8 cellular contexts compared by ENCODE assay signal in the genomic region with DNA sequence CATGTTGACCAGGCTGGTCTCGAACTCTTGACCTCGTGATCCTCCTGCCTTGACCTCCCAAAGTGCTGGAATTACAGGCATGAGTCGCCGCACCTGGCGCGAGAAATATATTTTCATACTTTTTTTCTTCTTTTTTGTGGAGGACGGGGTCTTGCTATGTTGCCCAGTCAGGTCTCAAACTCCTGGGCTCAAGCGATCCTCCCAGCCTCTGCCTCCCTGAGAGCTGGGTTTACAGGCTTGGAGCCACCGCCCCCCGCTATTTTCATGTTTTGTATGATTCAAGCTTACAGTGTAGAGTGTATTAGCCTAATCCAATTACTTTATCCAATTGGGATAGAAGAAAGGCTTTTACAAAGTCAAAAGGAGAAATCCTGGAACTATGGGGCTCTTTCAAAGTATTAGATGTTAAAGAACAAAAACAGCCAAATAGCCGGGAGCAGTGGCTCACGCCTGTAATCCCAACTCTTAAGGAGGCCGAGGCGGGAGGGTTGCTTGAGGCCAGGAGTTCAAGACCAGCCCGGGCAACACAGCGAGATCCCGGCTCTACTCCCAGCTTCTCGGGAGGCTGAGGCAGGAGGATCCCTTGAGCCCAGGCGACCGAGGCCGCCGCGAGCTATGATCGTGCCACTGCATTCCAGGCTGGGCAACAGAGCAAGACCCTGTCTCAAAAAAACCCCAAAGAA. TPM values are rescaled to one million over a fixed set of nuclear protein-coding genes. Genes with fewer than 3 reads are reported as not detected.
DNase-seq lines count a peak whose midpoint lies in the region; ATAC-seq and TF ChIP-seq lines count a peak whose summit lies in the region.

No MANE protein-coding gene starts in this region.

- H3K27ac ChIP-seq in iPS-18a (ENCODE audit: low read length) (no peak overlapping the region), skeletal muscle tissue (ENCODE audit: low read depth, low read length) (peak overlapping the region; percentile 100)

- POLR2A ChIA-PET in activated B cell treated with CpG ODN at 0.5 μM for 24 hours (lab: Charles Lee), result no interaction called here

- peak overlapping the region; percentile 78 for H3K4me3 ChIP-seq in H7 (ENCODE audit: insufficient read depth, low read depth, low read length)
- H3K4me3 ChIP-seq in iPS-18a (ENCODE audit: low read length), result peak overlapping the region; percentile 63
- H3K4me3 ChIP-seq in skeletal muscle tissue (ENCODE audit: low read length in 3 of 3), result peak overlapping the region; percentile 78 to 81 (median 80)

- H3K4me1 ChIP-seq in iPS-18a (ENCODE audit: control insufficient read depth, low read depth, low read length), result peaks cover 20% of the 10 kb centered on the region
- peaks cover 37 to 51% (median 39%) of the 10 kb centered on the region in 3 donors for H3K4me1 ChIP-seq in skeletal muscle tissue (ENCODE audit: control insufficient read depth in 3 of 3, insufficient read depth in 3 of 3, low read length in 3 of 3)

- no peaks in the 10 kb centered on the region for H3K9me3 Mint-ChIP-seq in activated B cell treated with CpG ODN at 0.5 μM for 24 hours

- CTCF ChIA-PET in activated B cell treated with CpG ODN at 0.5 μM for 24 hours (lab: Charles Lee), result no interaction called here

- H3K27me3 ChIP-seq in H7 (ENCODE audit: control insufficient read depth, insufficient read depth, low read length) (no peaks in the 10 kb centered on the region), iPS-18a (ENCODE audit: control insufficient read depth, insufficient read depth, low read length) (peaks cover 8% of the 10 kb centered on the region), skeletal muscle tissue (ENCODE audit: control insufficient read depth in 3 of 3, insufficient read depth in 3 of 3, low read length in 3 of 3) (no peaks in the 10 kb centered on the region)

- H3K36me3 ChIP-seq in H7 (replicated peaks; ENCODE audit: control insufficient read depth, insufficient read depth, low read length) (no peaks in the 10 kb centered on the region), iPS-18a (ENCODE audit: control insufficient read depth, low read depth, low read length) (no peaks in the 10 kb centered on the region), skeletal muscle tissue (ENCODE audit: control insufficient read depth in 3 of 3, insufficient read depth in 3 of 3, low read length in 3 of 3) (no peaks in the 10 kb centered on the region)

- DNase-seq in H7, result no peak
- DNase-seq in activated B cell treated with CpG ODN at 0.5 μM for 24 hours, result no peak
- no peak for DNase-seq in SIG-M5 treated with dmso at 0.1 percent for 504 hours (lab: John Stamatoyannopoulos, UW; ENCODE audit: unreplicated experiment)
- no peak for DNase-seq in NCI-H226
- no peak for DNase-seq in NCI-H1694 treated with DMSO at 0.1 percent for 48 hours (lab: John Stamatoyannopoulos, UW)

- TF ChIP-seq CTCF in activated B cell treated with CpG ODN at 0.5 μM for 24 hours (IDR thresholded peaks at IDR 0.05), result no peak

- ATAC-seq in activated B cell treated with CpG ODN at 0.5 μM for 24 hours (ENCODE audit: low read depth) (no peak), HG02981 (IDR thresholded peaks at IDR 0.05; ENCODE audit: unreplicated experiment) (no peak)

- H3K9ac ChIP-seq in iPS-18a (ENCODE audit: low read length) (peak overlapping the region; percentile 48), skeletal muscle tissue (ENCODE audit: low read depth in 1 of 3, low read length in 3 of 3) (peak overlapping the region; percentile 92 to 98 (median 98))

- H3K9me3 ChIP-seq in iPS-18a (ENCODE audit: control insufficient read depth, low read depth, low read length), result no peaks in the 10 kb centered on the region
- H3K9me3 ChIP-seq in skeletal muscle tissue (ENCODE audit: control insufficient read depth in 3 of 3, low read length in 3 of 3), result no peaks in the 10 kb centered on the region

- peaks cover 15% of the 10 kb centered on the region for H3K36me3 Mint-ChIP-seq in activated B cell treated with CpG ODN at 0.5 μM for 24 hours (ENCODE audit: low read depth)

- intact Hi-C loops in activated B cell treated with CpG ODN at 0.5 μM for 24 hours (cut with micrococcal nuclease), result loop anchor here (5.0 kb wide), 2 partner anchors 377 to 828 kb away; a partner anchor contains a TSS

- no peaks in the 10 kb centered on the region for H3K27me3 Mint-ChIP-seq in activated B cell treated with CpG ODN at 0.5 μM for 24 hours

- H3K4me1 Mint-ChIP-seq in activated B cell treated with CpG ODN at 0.5 μM for 24 hours, result peaks cover 61% of the 10 kb centered on the region

- H3K27ac Mint-ChIP-seq in activated B cell treated with CpG ODN at 0.5 μM for 24 hours, result peak overlapping the region; percentile 92

- H3K4me3 Mint-ChIP-seq in activated B cell treated with CpG ODN at 0.5 μM for 24 hours, result peak overlapping the region; percentile 86

RNA-seq across cellular contexts. Expression of a gene that starts 1.4 kb away (rescaled TPM):
- 15.8 and 20.1 TPM in 2 replicates for total RNA-seq in H7 (2014; rRNA removed; shearing (Covaris generic))
- total RNA-seq in activated B cell treated with CpG ODN at 0.5 μM for 24 hours (52.9 and 53.9 TPM in 2 replicates), skeletal muscle tissue (20.9 TPM)

RNA-seq across cellular contexts. Expression of a gene that starts 7.2 kb away (rescaled TPM):
- total RNA-seq in H7 (2014; rRNA removed; shearing (Covaris generic)), result 24.4 and 27.6 TPM in 2 replicates
- total RNA-seq in activated B cell treated with CpG ODN at 0.5 μM for 24 hours (26.0 and 27.1 TPM in 2 replicates), skeletal muscle tissue (26.6 TPM)
